In the genomic region with DNA sequence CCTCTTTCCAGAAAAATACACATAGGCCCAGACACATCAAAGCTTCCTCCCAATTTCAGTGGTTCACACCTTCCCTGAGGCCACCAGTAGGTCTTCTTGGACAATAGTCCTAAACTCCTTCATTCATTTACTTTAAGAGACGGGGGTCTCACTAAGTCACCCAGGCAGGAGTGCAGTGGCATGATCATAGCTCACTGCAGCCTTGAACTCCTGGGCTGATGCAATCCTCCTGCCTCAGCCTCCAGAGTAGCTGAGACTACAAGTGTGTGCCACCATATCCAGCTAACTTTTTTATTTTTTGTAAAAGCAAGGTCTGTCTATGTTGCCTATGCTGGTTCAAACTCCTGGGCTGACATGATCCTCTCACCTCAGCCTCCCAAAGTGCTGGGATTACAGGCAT, we compare ENCODE assay signal across 1 cellular context.
TF ChIP-seq lines count a peak whose summit lies in the region.

No MANE protein-coding gene starts in this region.

TF ChIP-seq in WTC11, 78 proteins besides CTCF, POLR2A, EP300 and RAD21 (continued from another document):
- TF ChIP-seq, protein P1, sequence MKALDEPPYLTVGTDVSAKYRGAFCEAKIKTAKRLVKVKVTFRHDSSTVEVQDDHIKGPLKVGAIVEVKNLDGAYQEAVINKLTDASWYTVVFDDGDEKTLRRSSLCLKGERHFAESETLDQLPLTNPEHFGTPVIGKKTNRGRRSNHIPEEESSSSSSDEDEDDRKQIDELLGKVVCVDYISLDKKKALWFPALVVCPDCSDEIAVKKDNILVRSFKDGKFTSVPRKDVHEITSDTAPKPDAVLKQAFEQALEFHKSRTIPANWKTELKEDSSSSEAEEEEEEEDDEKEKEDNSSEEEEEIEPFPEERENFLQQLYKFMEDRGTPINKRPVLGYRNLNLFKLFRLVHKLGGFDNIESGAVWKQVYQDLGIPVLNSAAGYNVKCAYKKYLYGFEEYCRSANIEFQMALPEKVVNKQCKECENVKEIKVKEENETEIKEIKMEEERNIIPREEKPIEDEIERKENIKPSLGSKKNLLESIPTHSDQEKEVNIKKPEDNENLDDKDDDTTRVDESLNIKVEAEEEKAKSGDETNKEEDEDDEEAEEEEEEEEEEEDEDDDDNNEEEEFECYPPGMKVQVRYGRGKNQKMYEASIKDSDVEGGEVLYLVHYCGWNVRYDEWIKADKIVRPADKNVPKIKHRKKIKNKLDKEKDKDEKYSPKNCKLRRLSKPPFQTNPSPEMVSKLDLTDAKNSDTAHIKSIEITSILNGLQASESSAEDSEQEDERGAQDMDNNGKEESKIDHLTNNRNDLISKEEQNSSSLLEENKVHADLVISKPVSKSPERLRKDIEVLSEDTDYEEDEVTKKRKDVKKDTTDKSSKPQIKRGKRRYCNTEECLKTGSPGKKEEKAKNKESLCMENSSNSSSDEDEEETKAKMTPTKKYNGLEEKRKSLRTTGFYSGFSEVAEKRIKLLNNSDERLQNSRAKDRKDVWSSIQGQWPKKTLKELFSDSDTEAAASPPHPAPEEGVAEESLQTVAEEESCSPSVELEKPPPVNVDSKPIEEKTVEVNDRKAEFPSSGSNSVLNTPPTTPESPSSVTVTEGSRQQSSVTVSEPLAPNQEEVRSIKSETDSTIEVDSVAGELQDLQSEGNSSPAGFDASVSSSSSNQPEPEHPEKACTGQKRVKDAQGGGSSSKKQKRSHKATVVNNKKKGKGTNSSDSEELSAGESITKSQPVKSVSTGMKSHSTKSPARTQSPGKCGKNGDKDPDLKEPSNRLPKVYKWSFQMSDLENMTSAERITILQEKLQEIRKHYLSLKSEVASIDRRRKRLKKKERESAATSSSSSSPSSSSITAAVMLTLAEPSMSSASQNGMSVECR (CRISPR knock-in tag; IDR thresholded peaks at IDR 0.05; ENCODE audit: borderline replicate concordance): no peak
TF ChIP-seq in WTC11: peak in this region for 1.
